In the genomic region with DNA sequence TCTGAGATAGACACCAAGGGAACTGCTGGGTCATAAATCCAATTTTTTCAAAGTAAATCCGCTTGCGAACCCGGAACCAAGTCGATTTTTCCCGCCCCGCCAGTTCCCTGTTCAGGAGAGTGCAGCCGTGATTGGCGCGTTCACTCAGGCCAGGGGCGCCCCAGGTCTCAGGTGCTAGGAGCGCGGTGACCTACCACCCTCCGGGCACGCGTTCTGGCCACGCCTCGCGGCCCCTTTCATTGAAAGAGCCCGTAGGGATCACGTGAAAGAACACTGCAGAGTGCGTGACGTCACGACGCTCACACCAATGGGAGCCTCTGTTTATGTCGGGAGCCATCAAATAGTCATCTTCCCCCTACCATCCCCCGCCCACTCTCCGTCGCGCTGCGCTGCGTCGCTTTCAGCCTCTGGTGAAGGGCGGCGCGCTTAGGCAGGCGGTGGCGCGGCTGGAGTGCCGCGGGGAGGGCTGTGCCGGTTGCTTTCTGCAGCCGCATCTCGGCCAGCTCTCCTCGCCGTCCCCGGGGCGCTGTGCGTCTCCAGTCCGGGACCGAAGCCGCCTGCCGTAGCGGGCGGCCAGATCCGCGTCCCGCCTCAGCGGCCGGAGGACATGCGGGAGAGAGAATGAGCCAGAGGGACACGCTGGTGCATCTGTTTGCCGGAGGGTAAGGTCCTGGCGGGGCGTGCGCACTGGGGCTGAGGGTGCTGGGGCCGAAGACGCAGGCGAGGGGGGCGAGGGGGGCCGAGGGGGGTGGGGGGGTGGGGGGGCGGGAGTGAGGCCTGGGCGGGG, we compare ENCODE assay signal across 7 cellular contexts.
DNase-seq lines count a peak whose midpoint lies in the region; ATAC-seq lines count a peak whose summit lies in the region.

SLC25A36 (plus strand) TSS at position 403 of the 787 bp plus-strand sequence; CDS start at position 622, 219 bp downstream.

- ATAC-seq in GM18508 (IDR thresholded peaks at IDR 0.05; ENCODE audit: insufficient read depth, unreplicated experiment) (peak; percentile 95), HG03025 (IDR thresholded peaks at IDR 0.05; ENCODE audit: low FRiP score, unreplicated experiment) (peak; percentile 99)

- DNase-seq in NCI-H2081 (lab: John Stamatoyannopoulos, UW) (peak; percentile 100), T1000 (lab: John Stamatoyannopoulos, UW) (peak; percentile 86), astrocyte of the hippocampus (ENCODE audit: low read depth, low spot score) (peak; percentile 99), hippocampal formation (lab: John Stamatoyannopoulos, UW) (peak; percentile 91 to 96), retina (peak; percentile 98)

Comparison
In these comparisons a context has a peak if more than half of its experiments do, and no peak if none do; other contexts are left out.
1. Peak in every context shown above with its lines: DNase-seq and ATAC-seq.